Comparison of ENCODE assay signal across 8 cellular contexts in the genomic region with DNA sequence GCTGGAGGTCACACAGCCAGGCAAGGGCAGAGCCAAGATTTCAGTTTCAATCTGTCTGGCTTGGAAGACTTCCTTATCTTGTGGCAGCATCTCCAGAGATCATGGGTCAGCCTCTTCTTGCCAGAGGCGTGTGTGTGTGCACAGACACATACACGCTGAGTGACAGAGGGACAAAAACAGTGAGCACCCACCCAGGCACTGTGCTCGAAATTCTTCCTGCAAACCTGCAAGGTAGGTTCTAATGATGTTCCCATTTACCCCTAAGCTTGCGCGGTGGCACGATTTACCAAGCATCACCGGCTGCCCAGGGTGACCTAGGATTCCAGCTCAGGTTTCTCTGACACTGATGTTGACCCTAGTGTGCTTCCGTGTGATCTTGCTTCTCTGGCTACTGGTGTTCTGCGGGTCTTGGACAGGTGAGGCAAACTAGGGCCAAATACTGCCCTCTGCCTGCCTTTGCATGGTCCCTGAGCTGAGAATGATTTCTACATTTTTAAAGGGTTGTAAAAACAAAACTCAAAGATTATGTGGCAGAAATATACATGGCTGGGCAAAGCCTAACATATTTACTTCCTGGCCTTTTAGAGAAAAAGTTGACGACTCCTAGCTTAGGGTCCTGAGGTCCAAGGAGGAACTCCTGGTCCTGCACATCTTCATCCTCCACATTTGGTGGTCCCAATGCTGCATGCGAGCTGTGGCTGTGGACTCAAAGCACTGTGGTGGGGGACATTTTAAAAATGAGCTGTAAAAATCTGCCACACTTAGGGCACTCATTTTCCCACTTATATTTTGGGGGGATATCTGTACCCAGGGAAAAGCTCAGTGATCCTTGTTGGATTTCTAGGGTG.
A peak's percentile ranks its signal among the peaks of the same experiment; 100 is the strongest.
DNase-seq lines count a peak whose midpoint lies in the region; ATAC-seq, FAIRE-seq and TF ChIP-seq lines count a peak whose summit lies in the region.

No MANE protein-coding gene starts in this region.

- TF ChIP-seq CTCF in heart left ventricle (IDR thresholded peaks at IDR 0.05) = peak in 4 of 12 donors; percentile 8 to 35 (median 20)
- TF ChIP-seq CTCF in activated B cell treated with CpG ODN at 0.5 μM for 24 hours (IDR thresholded peaks at IDR 0.05) = no peak

- CTCF ChIA-PET in activated B cell treated with CpG ODN at 0.5 μM for 24 hours (lab: Charles Lee) = interaction anchor here (1.1 to 3.6 kb wide), 2 partner anchors 255 to 893 kb away, joined by 3 to 15 read pairs; no protein-coding TSS in a partner anchor

- peak overlapping the region; percentile 92 for H3K4me3 Mint-ChIP-seq in activated B cell treated with CpG ODN at 0.5 μM for 24 hours

- no peak for ATAC-seq in heart left ventricle
- ATAC-seq in Right ventricle myocardium inferior = no peak
- no peak for ATAC-seq in activated B cell treated with CpG ODN at 0.5 μM for 24 hours (ENCODE audit: low read depth)
- ATAC-seq in right cardiac atrium = no peak

- FAIRE-seq in small intestine (lab: Jason Lieb, UNC) = no peak

- H3K9me3 Mint-ChIP-seq in activated B cell treated with CpG ODN at 0.5 μM for 24 hours = no peaks in the 10 kb centered on the region

- 76 to 85% (median 82%) methylated on average over 8 to 11 of the region's 11 CpGs for WGBS in heart left ventricle, 4 donors
- WGBS in right cardiac atrium = 78% methylated on average over 11 of the region's 11 CpGs
- 77 to 84% (median 81%) methylated on average over 11 of the region's 11 CpGs for WGBS in small intestine, 3 donors

- H3K27me3 ChIP-seq in heart left ventricle = no peaks in the 10 kb centered on the region
- no peaks in the 10 kb centered on the region for H3K27me3 ChIP-seq in right cardiac atrium (ENCODE audit: control insufficient read depth, insufficient read depth)
- H3K27me3 ChIP-seq in small intestine (ENCODE audit: control insufficient read depth in 2 of 2, insufficient read depth in 2 of 2, low read length in 2 of 2) = no peaks in the 10 kb centered on the region

- peaks cover 3% of the 10 kb centered on the region for H3K36me3 Mint-ChIP-seq in activated B cell treated with CpG ODN at 0.5 μM for 24 hours (ENCODE audit: low read depth)

- H3K4me1 ChIP-seq in heart left ventricle (peaks cover 0 to 20% (median 11%) of the 10 kb centered on the region in 12 donors), right cardiac atrium (ENCODE audit: control insufficient read depth, insufficient read depth, low read length) (no peaks in the 10 kb centered on the region), small intestine (ENCODE audit: control insufficient read depth in 2 of 2, insufficient read depth in 1 of 2, low read depth in 1 of 2, low read length in 1 of 2) (peaks cover 0 to 2% of the 10 kb centered on the region in 2 donors)

- H3K9me3 ChIP-seq in heart left ventricle (peaks cover 0 to 4% (median 0%) of the 10 kb centered on the region in 12 donors), right cardiac atrium (ENCODE audit: control insufficient read depth, low read length) (no peaks in the 10 kb centered on the region), small intestine (ENCODE audit: control insufficient read depth, low read depth) (no peaks in the 10 kb centered on the region)

- TF ChIP-seq POLR2A in heart left ventricle (IDR thresholded peaks at IDR 0.05) = no peak

- intact Hi-C loops in heart left ventricle (cut with DNase I) (loop anchor here in 9 of 10 donors (5.0 to 10.0 kb wide), 12 partner anchors 90 to 895 kb away; a partner anchor contains a TSS), Right ventricle myocardium inferior (cut with DNase I) (loop anchor here (5.0 to 10.0 kb wide), 6 partner anchors 85 to 893 kb away; no protein-coding TSS in a partner anchor), activated B cell treated with CpG ODN at 0.5 μM for 24 hours (cut with micrococcal nuclease) (loop anchor here (2.0 to 5.0 kb wide), 7 partner anchors 43 to 1887 kb away; no protein-coding TSS in a partner anchor), right cardiac atrium (cut with DNase I) (loop anchor here in 2 of 4 donors (10.0 kb wide), 3 partner anchors 87 to 893 kb away; no protein-coding TSS in a partner anchor)

- peaks cover 54% of the 10 kb centered on the region for H3K4me1 Mint-ChIP-seq in activated B cell treated with CpG ODN at 0.5 μM for 24 hours

- DNase-seq in heart left ventricle (peak in 1 of 5 donors; percentile 5), Right ventricle myocardium inferior (ENCODE audit: missing footprints) (no peak), activated B cell treated with CpG ODN at 0.5 μM for 24 hours (no peak), right cardiac atrium (no peak), small intestine (peak; percentile 11), HPDE6-E6E7 (ENCODE audit: extremely low spot score) (no peak), middle frontal gyrus (ENCODE audit: extremely low spot score, low spot score) (no peak)
- DNase-seq in activated CD4-positive, alpha-beta T cell treated with anti-CD3 and anti-CD28 coated beads, Interleukin-2, amount 50 U/mL, for 1 hour = no peak

- peak overlapping the region; percentile 93 for H3K27ac Mint-ChIP-seq in activated B cell treated with CpG ODN at 0.5 μM for 24 hours

- H3K36me3 ChIP-seq in heart left ventricle (no peaks in the 10 kb centered on the region), small intestine (ENCODE audit: control insufficient read depth in 2 of 2, insufficient read depth in 2 of 2, low read length in 2 of 2) (no peaks in the 10 kb centered on the region)

- H3K4me3 ChIP-seq in heart left ventricle (peak overlapping the region in 9 of 12 donors; percentile 42 to 68 (median 62)), right cardiac atrium (ENCODE audit: low read length) (no peak overlapping the region), small intestine (ENCODE audit: low read depth in 1 of 2, low read length in 2 of 2) (peak overlapping the region in 1 of 2 donors; percentile 58)

- H3K27me3 Mint-ChIP-seq in activated B cell treated with CpG ODN at 0.5 μM for 24 hours = no peaks in the 10 kb centered on the region

- H3K27ac ChIP-seq in heart left ventricle (peak overlapping the region; percentile 83 to 92 (median 87)), right cardiac atrium (ENCODE audit: low read length) (peak overlapping the region; percentile 82), small intestine (ENCODE audit: low read depth in 1 of 2, low read length in 1 of 2) (peak overlapping the region; percentile 86 to 94)

- POLR2A ChIA-PET in activated B cell treated with CpG ODN at 0.5 μM for 24 hours (lab: Charles Lee) = interaction anchor here (0.9 to 1.3 kb wide), 3 partner anchors 264 to 268 kb away, joined by 3 to 6 read pairs (median 4); no protein-coding TSS in a partner anchor
